ENCODE assay signal across 2 cellular contexts in the genomic region with DNA sequence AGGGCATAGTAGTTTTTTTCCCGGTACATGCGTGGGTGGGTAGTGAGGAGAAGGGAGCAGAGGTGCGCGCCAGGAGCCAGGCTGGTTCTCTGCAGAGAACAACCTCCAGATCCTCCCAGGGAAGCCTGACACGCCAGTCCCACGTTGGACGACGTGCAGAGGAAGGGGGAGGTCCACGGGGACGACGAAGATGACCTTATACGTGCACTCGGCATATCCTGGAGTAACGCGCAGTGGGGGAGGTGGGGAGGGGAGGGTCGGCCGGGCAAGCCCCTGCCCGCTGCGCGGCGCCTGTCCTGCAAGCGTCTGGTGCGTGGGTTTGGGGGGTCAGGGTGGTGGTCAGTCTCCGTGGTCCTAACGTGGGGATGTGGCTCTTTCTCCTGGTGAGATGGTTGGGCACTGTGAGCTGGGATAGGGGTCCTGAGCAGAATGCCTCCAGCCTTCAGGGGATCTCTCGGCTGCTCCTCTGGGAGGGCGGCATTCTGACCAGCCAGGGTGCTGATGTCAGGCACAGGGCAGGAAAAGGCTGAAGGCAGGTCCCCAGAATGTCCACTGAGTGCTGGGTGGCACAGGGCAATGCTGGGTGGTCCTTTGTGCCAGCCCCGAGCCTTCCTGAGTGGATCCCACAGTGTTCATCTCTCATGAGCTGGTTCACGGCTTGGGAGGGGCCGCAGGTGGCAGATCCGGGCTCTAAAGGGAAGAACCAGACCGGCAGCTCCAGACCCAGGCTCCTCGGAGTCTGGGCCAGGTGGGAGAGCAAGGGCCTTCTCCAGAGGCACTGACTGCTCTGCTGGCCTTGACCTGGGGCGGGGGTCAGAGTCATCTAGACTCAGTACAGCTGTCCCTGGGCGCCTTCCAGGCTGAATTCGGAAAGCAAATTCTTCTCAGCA.
TF ChIP-seq lines count a peak whose summit lies in the region.

No MANE protein-coding gene starts in this region.

TF ChIP-seq in SK-N-SH, 30 proteins besides CTCF, POLR2A, EP300 and RAD21 (continued from another document):
- TF ChIP-seq REST (IDR thresholded peaks at IDR 0.05; ENCODE audit: low read depth, low read length) (no peak), YY1 (IDR thresholded peaks at IDR 0.05; ENCODE audit: low read depth) (no peak), RFX5 (IDR thresholded peaks at IDR 0.05; ENCODE audit: low read length) (no peak), FOSL2 (IDR thresholded peaks at IDR 0.05; ENCODE audit: borderline replicate concordance, low read depth) (no peak), TEAD4 (IDR thresholded peaks at IDR 0.05; ENCODE audit: borderline replicate concordance, insufficient read depth) (no peak)
- TF ChIP-seq, protein P1, sequence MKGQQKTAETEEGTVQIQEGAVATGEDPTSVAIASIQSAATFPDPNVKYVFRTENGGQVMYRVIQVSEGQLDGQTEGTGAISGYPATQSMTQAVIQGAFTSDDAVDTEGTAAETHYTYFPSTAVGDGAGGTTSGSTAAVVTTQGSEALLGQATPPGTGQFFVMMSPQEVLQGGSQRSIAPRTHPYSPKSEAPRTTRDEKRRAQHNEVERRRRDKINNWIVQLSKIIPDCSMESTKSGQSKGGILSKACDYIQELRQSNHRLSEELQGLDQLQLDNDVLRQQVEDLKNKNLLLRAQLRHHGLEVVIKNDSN (IDR thresholded peaks at IDR 0.05; ENCODE audit: borderline replicate concordance, low read depth): no peak

TF ChIP-seq in SK-N-SH treated with all-trans-retinoic acid at 6 μM for 48 hours, 23 proteins besides CTCF, POLR2A, EP300 and RAD21 (continued from another document):
- TF ChIP-seq ARNTL (CRISPR knock-in tag; IDR thresholded peaks at IDR 0.05; ENCODE audit: borderline replicate concordance, low read depth) (no peak), ZNF70 (CRISPR knock-in tag; IDR thresholded peaks at IDR 0.05) (no peak), TSHZ2 (CRISPR knock-in tag; IDR thresholded peaks at IDR 0.05) (no peak), GLIS3 (CRISPR knock-in tag; IDR thresholded peaks at IDR 0.05) (no peak), OSR1 (CRISPR knock-in tag; IDR thresholded peaks at IDR 0.05) (no peak), ZC3H10 (CRISPR knock-in tag; IDR thresholded peaks at IDR 0.05) (no peak), TCF4 (CRISPR knock-in tag; IDR thresholded peaks at IDR 0.05; ENCODE audit: borderline replicate concordance) (no peak), TOX (CRISPR knock-in tag; IDR thresholded peaks at IDR 0.05; ENCODE audit: borderline replicate concordance) (no peak), ZFP3 (CRISPR knock-in tag; IDR thresholded peaks at IDR 0.05) (no peak)
- TF ChIP-seq, protein P2, sequence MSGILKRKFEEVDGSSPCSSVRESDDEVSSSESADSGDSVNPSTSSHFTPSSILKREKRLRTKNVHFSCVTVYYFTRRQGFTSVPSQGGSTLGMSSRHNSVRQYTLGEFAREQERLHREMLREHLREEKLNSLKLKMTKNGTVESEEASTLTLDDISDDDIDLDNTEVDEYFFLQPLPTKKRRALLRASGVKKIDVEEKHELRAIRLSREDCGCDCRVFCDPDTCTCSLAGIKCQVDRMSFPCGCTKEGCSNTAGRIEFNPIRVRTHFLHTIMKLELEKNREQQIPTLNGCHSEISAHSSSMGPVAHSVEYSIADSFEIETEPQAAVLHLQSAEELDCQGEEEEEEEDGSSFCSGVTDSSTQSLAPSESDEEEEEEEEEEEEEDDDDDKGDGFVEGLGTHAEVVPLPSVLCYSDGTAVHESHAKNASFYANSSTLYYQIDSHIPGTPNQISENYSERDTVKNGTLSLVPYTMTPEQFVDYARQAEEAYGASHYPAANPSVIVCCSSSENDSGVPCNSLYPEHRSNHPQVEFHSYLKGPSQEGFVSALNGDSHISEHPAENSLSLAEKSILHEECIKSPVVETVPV (CRISPR knock-in tag; IDR thresholded peaks at IDR 0.05): no peak
